In genomic region chr12:48815281-48816110, GRCh38 we compare ENCODE assay signal across 8 cellular contexts. TPM values are rescaled to one million over a fixed set of nuclear protein-coding genes. Genes with fewer than 3 reads are reported as not detected.
A peak's percentile ranks its signal among the peaks of the same experiment; 100 is the strongest.
DNase-seq lines count a peak whose midpoint lies in the region; ATAC-seq and TF ChIP-seq lines count a peak whose summit lies in the region.

No MANE protein-coding gene starts in this region.

- H3K36me3 ChIP-seq in muscle layer of duodenum (ENCODE audit: control insufficient read depth in 1 of 2, insufficient read depth in 2 of 2, low read length in 2 of 2) (no peaks in the 10 kb centered on the region), tibial nerve (no peaks in the 10 kb centered on the region)

- no peak for TF ChIP-seq CTCF in tibial nerve (IDR thresholded peaks at IDR 0.05)

- TF ChIP-seq EP300 in tibial nerve (IDR thresholded peaks at IDR 0.05) = peak in 1 of 2 donors; percentile 85

- peaks cover 19% of the 10 kb centered on the region for H3K27me3 Mint-ChIP-seq in activated T-cell treated with anti-CD3 and anti-CD28 coated beads, Interleukin-2, amount 50 U/mL, for 24 hours

- peak overlapping the region; percentile 81 to 83 for H3K4me3 ChIP-seq in muscle layer of duodenum (ENCODE audit: low read depth in 1 of 2, low read length in 2 of 2)
- H3K4me3 ChIP-seq in tibial nerve = peak overlapping the region; percentile 71 to 91 (median 82)

- TF ChIP-seq POLR2A in GM18526 (IDR thresholded peaks at IDR 0.05; ENCODE audit: extremely low read depth, insufficient read length) = peak; percentile 8
- TF ChIP-seq POLR2A in tibial nerve (IDR thresholded peaks at IDR 0.05) = peak; percentile 52 to 64

- H3K9me3 Mint-ChIP-seq in activated T-cell treated with anti-CD3 and anti-CD28 coated beads, Interleukin-2, amount 50 U/mL, for 24 hours = no peaks in the 10 kb centered on the region

- peaks cover 2% of the 10 kb centered on the region for H3K36me3 Mint-ChIP-seq in activated T-cell treated with anti-CD3 and anti-CD28 coated beads, Interleukin-2, amount 50 U/mL, for 24 hours (ENCODE audit: low read depth)

- H3K27me3 ChIP-seq in muscle layer of duodenum (ENCODE audit: low read depth, low read length) = no peaks in the 10 kb centered on the region
- no peaks in the 10 kb centered on the region for H3K27me3 ChIP-seq in tibial nerve

- peak overlapping the region; percentile 74 for H3K27ac Mint-ChIP-seq in activated T-cell treated with anti-CD3 and anti-CD28 coated beads, Interleukin-2, amount 50 U/mL, for 24 hours

- H3K4me1 Mint-ChIP-seq in activated T-cell treated with anti-CD3 and anti-CD28 coated beads, Interleukin-2, amount 50 U/mL, for 24 hours (ENCODE audit: low read depth) = peaks cover 36% of the 10 kb centered on the region

- DNase-seq in AG20443 (ENCODE audit: low spot score) (peak; percentile 87), NCI-H510A treated with DMSO at 0.1 percent for 48 hours (lab: John Stamatoyannopoulos, UW) (peak; percentile 82), fibroblast of gingiva (ENCODE audit: low read depth) (peak; percentile 83), tibial nerve (ENCODE audit: low spot score in 2 of 2) (peak; percentile 56 to 76)
- DNase-seq in activated T-cell treated with anti-CD3 and anti-CD28 coated beads, Interleukin-2, amount 50 U/mL, for 24 hours = peak; percentile 67

- H3K4me3 Mint-ChIP-seq in activated T-cell treated with anti-CD3 and anti-CD28 coated beads, Interleukin-2, amount 50 U/mL, for 24 hours = peak overlapping the region; percentile 84

- H3K4me1 ChIP-seq in muscle layer of duodenum (ENCODE audit: control insufficient read depth in 1 of 2, insufficient read depth in 2 of 2, low read length in 2 of 2) = peaks cover 16 to 21% of the 10 kb centered on the region in 2 donors
- H3K4me1 ChIP-seq in tibial nerve = peaks cover 0 to 85% (median 18%) of the 10 kb centered on the region in 4 donors

- H3K27ac ChIP-seq in muscle layer of duodenum (ENCODE audit: low read length) (peak overlapping the region; percentile 92), tibial nerve (peak overlapping the region; percentile 86 to 93 (median 89))

- no peaks in the 10 kb centered on the region for H3K9me3 ChIP-seq in muscle layer of duodenum (ENCODE audit: control insufficient read depth in 1 of 2, low read length in 2 of 2)
- H3K9me3 ChIP-seq in tibial nerve = no peaks in the 10 kb centered on the region

- WGBS in tibial nerve, 2 donors = 0 to 2% methylated on average over 37 of the region's 37 CpGs

- ATAC-seq in HG03378 (IDR thresholded peaks at IDR 0.05; ENCODE audit: unreplicated experiment) = peak; percentile 13

RNA-seq across cellular contexts. Expression of gene CACNB3, which starts 2.8 kb away (rescaled TPM):
- 10 to 100 TPM in 3 of 4 donors, 1 to 10 TPM in 1; 9.8 to 31.2 (median 20.7) TPM for total RNA-seq in tibial nerve

RNA-seq across cellular contexts. Expression of gene ADCY6, which starts 26.6 kb away (rescaled TPM):
- 10 to 100 TPM; 53.3 to 74.7 (median 57.1) TPM for total RNA-seq in tibial nerve

RNA-seq across cellular contexts. Expression of gene DDX23, which starts 36.5 kb away (rescaled TPM):
- 10 to 100 TPM; 40.9 to 73.7 (median 49.8) TPM for total RNA-seq in tibial nerve

RNA-seq across cellular contexts. Expression of gene RND1, which starts 50.2 kb away (rescaled TPM):
- 1 to 10 TPM in 1 of 4 donors, not detected in 3; 1.8 TPM for total RNA-seq in tibial nerve

Comparison
In these comparisons a context has a peak if more than half of its experiments do, and no peak if none do; other contexts are left out.
1. Peak in every context shown above with its lines: DNase-seq, ATAC-seq, H3K4me3 ChIP-seq and H3K27ac ChIP-seq.